1 cellular context compared by ENCODE assay signal in genomic region chr18:59140287-59140885, GRCh38.
TF ChIP-seq lines count a peak whose summit lies in the region.

No MANE protein-coding gene starts in this region.

TF ChIP-seq in GM23338, 12 proteins besides CTCF, POLR2A, EP300 and RAD21 (continued from another document):
- TF ChIP-seq, protein P1, sequence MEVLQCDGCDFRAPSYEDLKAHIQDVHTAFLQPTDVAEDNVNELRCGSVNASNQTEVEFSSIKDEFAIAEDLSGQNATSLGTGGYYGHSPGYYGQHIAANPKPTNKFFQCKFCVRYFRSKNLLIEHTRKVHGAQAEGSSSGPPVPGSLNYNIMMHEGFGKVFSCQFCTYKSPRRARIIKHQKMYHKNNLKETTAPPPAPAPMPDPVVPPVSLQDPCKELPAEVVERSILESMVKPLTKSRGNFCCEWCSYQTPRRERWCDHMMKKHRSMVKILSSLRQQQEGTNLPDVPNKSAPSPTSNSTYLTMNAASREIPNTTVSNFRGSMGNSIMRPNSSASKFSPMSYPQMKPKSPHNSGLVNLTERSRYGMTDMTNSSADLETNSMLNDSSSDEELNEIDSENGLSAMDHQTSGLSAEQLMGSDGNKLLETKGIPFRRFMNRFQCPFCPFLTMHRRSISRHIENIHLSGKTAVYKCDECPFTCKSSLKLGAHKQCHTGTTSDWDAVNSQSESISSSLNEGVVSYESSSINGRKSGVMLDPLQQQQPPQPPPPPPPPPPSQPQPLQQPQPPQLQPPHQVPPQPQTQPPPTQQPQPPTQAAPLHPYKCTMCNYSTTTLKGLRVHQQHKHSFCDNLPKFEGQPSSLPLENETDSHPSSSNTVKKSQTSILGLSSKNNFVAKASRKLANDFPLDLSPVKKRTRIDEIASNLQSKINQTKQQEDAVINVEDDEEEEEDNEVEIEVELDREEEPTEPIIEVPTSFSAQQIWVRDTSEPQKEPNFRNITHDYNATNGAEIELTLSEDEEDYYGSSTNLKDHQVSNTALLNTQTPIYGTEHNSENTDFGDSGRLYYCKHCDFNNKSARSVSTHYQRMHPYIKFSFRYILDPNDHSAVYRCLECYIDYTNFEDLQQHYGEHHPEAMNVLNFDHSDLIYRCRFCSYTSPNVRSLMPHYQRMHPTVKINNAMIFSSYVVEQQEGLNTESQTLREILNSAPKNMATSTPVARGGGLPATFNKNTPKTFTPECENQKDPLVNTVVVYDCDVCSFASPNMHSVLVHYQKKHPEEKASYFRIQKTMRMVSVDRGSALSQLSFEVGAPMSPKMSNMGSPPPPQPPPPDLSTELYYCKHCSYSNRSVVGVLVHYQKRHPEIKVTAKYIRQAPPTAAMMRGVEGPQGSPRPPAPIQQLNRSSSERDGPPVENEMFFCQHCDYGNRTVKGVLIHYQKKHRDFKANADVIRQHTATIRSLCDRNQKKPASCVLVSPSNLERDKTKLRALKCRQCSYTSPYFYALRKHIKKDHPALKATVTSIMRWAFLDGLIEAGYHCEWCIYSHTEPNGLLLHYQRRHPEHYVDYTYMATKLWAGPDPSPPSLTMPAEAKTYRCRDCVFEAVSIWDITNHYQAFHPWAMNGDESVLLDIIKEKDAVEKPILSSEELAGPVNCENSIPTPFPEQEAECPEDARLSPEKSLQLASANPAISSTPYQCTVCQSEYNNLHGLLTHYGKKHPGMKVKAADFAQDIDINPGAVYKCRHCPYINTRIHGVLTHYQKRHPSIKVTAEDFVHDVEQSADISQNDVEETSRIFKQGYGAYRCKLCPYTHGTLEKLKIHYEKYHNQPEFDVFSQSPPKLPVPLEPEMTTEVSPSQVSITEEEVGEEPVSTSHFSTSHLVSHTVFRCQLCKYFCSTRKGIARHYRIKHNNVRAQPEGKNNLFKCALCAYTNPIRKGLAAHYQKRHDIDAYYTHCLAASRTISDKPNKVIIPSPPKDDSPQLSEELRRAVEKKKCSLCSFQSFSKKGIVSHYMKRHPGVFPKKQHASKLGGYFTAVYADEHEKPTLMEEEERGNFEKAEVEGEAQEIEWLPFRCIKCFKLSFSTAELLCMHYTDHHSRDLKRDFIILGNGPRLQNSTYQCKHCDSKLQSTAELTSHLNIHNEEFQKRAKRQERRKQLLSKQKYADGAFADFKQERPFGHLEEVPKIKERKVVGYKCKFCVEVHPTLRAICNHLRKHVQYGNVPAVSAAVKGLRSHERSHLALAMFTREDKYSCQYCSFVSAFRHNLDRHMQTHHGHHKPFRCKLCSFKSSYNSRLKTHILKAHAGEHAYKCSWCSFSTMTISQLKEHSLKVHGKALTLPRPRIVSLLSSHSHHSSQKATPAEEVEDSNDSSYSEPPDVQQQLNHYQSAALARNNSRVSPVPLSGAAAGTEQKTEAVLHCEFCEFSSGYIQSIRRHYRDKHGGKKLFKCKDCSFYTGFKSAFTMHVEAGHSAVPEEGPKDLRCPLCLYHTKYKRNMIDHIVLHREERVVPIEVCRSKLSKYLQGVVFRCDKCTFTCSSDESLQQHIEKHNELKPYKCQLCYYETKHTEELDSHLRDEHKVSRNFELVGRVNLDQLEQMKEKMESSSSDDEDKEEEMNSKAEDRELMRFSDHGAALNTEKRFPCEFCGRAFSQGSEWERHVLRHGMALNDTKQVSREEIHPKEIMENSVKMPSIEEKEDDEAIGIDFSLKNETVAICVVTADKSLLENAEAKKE (CRISPR knock-in tag; IDR thresholded peaks at IDR 0.05), result no peak
- TF ChIP-seq ZNF331 (CRISPR knock-in tag; IDR thresholded peaks at IDR 0.05; ENCODE audit: low read depth), result no peak
